In genomic region chr15:98969126-98969735, GRCh38 we compare ENCODE assay signal across 18 cellular contexts. TPM values are rescaled to one million over a fixed set of nuclear protein-coding genes. Genes with fewer than 3 reads are reported as not detected.
DNase-seq lines count a peak whose midpoint lies in the region; ATAC-seq and TF ChIP-seq lines count a peak whose summit lies in the region.
"Had no signal": no experiment of that assay in that cellular context is flagged by ENCODE, and none has a peak within 500 bp of the region (broad histone marks: within the 10 kb centered on the region; RNA-seq: fewer than 3 reads in every experiment).

No MANE protein-coding gene starts in this region.

- no peaks in the 10 kb centered on the region for H3K4me1 ChIP-seq in endodermal cell (ENCODE audit: control insufficient read depth, insufficient read depth, low read length)
- H3K4me1 ChIP-seq: BE2C had no signal

- no peaks in the 10 kb centered on the region for H3K9me3 ChIP-seq in endodermal cell (ENCODE audit: control insufficient read depth, low read length)
- H3K9me3 ChIP-seq: BE2C; BLaER1 treated with 17β-estradiol and CSF1 and Interleukin-3, amounts not matched to agents 10 nM and 100 nM had no signal

- 91 to 95% methylated on average over 26 to 29 of the region's 29 CpGs for WGBS in endodermal cell (ENCODE audit: insufficient coverage in 1 of 2, insufficient read length in 1 of 2), 2 experiments
- WGBS in lower leg skin, 2 donors, result 89 to 90% methylated on average over 29 of the region's 29 CpGs

- peaks cover 2% of the 10 kb centered on the region for H3K4me1 Mint-ChIP-seq in endodermal cell
- H3K4me1 Mint-ChIP-seq in osteocyte (ENCODE audit: unreplicated experiment), result peaks cover 15% of the 10 kb centered on the region
- H3K4me1 Mint-ChIP-seq in activated naive CD8-positive, alpha-beta T cell treated with anti-CD3 and anti-CD28 coated beads, Interleukin-2, amount 50 U/mL, for 24 hours, result no peaks in the 10 kb centered on the region
- no peaks in the 10 kb centered on the region for H3K4me1 Mint-ChIP-seq in Calu3 (ENCODE audit: low read depth, unreplicated experiment)
- H3K4me1 Mint-ChIP-seq: CD4-positive, alpha-beta memory T cell; H9 had no signal

- CTCF ChIA-PET in Calu3 (lab: Charles Lee), result no interaction called here

- H3K36me3 Mint-ChIP-seq in endodermal cell (ENCODE audit: low read depth), result no peaks in the 10 kb centered on the region
- no peaks in the 10 kb centered on the region for H3K36me3 Mint-ChIP-seq in osteocyte (ENCODE audit: unreplicated experiment)
- H3K36me3 Mint-ChIP-seq in activated naive CD8-positive, alpha-beta T cell treated with anti-CD3 and anti-CD28 coated beads, Interleukin-2, amount 50 U/mL, for 24 hours (ENCODE audit: low read depth), result no peaks in the 10 kb centered on the region
- H3K36me3 Mint-ChIP-seq in Calu3 (ENCODE audit: insufficient read depth, unreplicated experiment), result no peaks in the 10 kb centered on the region
- H3K36me3 Mint-ChIP-seq: CD4-positive, alpha-beta memory T cell had no signal

- H3K4me3 Mint-ChIP-seq in endodermal cell (no peak overlapping the region), osteocyte (ENCODE audit: unreplicated experiment) (no peak overlapping the region), Calu3 (ENCODE audit: low read depth, unreplicated experiment) (no peak overlapping the region)
- H3K4me3 Mint-ChIP-seq in activated naive CD8-positive, alpha-beta T cell treated with anti-CD3 and anti-CD28 coated beads, Interleukin-2, amount 50 U/mL, for 24 hours, result no peak overlapping the region
- H3K4me3 Mint-ChIP-seq: CD4-positive, alpha-beta memory T cell; H9 had no signal

- intact Hi-C loops in lower leg skin (cut with DNase I; ENCODE audit: low total_unique reads), result no loop called here
- intact Hi-C loops in Calu3 (cut with micrococcal nuclease; ENCODE audit: unreplicated experiment), result no loop called here

- H3K27me3 ChIP-seq in endodermal cell (ENCODE audit: control insufficient read depth, insufficient read depth, low read length, poor library complexity, severe bottlenecking), result no peaks in the 10 kb centered on the region
- H3K27me3 ChIP-seq: BE2C; BLaER1 treated with 17β-estradiol and CSF1 and Interleukin-3, amounts not matched to agents 10 nM and 100 nM had no signal

- no peak for TF ChIP-seq POLR2A in lower leg skin (IDR thresholded peaks at IDR 0.05)

- H3K4me3 ChIP-seq in endodermal cell (ENCODE audit: low read length) (no peak overlapping the region), lower leg skin (ENCODE audit: low read depth, poor library complexity, severe bottlenecking) (no peak overlapping the region)
- H3K4me3 ChIP-seq: BLaER1 treated with 17β-estradiol and CSF1 and Interleukin-3, amounts not matched to agents 10 nM and 100 nM had no signal

- H3K9me3 Mint-ChIP-seq in endodermal cell (no peaks in the 10 kb centered on the region), osteocyte (ENCODE audit: unreplicated experiment) (no peaks in the 10 kb centered on the region), Calu3 (ENCODE audit: low read depth, unreplicated experiment) (no peaks in the 10 kb centered on the region)
- no peaks in the 10 kb centered on the region for H3K9me3 Mint-ChIP-seq in activated naive CD8-positive, alpha-beta T cell treated with anti-CD3 and anti-CD28 coated beads, Interleukin-2, amount 50 U/mL, for 24 hours
- H3K9me3 Mint-ChIP-seq: H9 had no signal

- DNase-seq in endodermal cell (peak; percentile 43), lower leg skin (ENCODE audit: low spot score in 2 of 2) (peak; percentile 13 to 75), osteocyte (ENCODE audit: extremely low spot score, unreplicated experiment) (peak; percentile 83), hepatic stellate cell (ENCODE audit: low spot score) (no peak), Calu3 (no peak)
- no peak for DNase-seq in activated naive CD8-positive, alpha-beta T cell treated with anti-CD3 and anti-CD28 coated beads, Interleukin-2, amount 50 U/mL, for 24 hours
- DNase-seq: BE2C; CD4-positive, alpha-beta memory T cell; COR-L47; DMS153; DND-41; H9 had no signal

- no TSS peak for BruUV-seq in Calu3 (replicated peaks; lab: Mats Ljungman, UMichigan)

- no peaks in the 10 kb centered on the region for H3K36me3 ChIP-seq in endodermal cell (ENCODE audit: control insufficient read depth, insufficient read depth, low read length)
- H3K36me3 ChIP-seq: BE2C; BLaER1 treated with 17β-estradiol and CSF1 and Interleukin-3, amounts not matched to agents 10 nM and 100 nM had no signal

- H3K27ac ChIP-seq in C4-2B (0 out of 2 replicates have a peak overlapping the region, but pooled peaks have one; percentile 6), endodermal cell (ENCODE audit: low read depth, low read length) (no peak overlapping the region)
- H3K27ac ChIP-seq: 22Rv1; BLaER1 treated with 17β-estradiol and CSF1 and Interleukin-3, amounts not matched to agents 10 nM and 100 nM had no signal

- TF ChIP-seq CTCF in C4-2B (conservative IDR thresholded peaks at IDR 0.05), result no peak
- no peak for TF ChIP-seq CTCF in endodermal cell (conservative IDR thresholded peaks at IDR 0.05)
- no peak for TF ChIP-seq CTCF in lower leg skin (IDR thresholded peaks at IDR 0.05)
- no peak for TF ChIP-seq CTCF in osteocyte (IDR thresholded peaks at IDR 0.05)
- TF ChIP-seq CTCF in Calu3 (IDR thresholded peaks at IDR 0.05; ENCODE audit: unreplicated experiment), result no peak

- no peak overlapping the region for H3K9ac ChIP-seq in endodermal cell (ENCODE audit: extremely low read depth, low read length, poor library complexity, severe bottlenecking)
- H3K9ac ChIP-seq: BLaER1 treated with 17β-estradiol and CSF1 and Interleukin-3, amounts not matched to agents 10 nM and 100 nM had no signal

- H3K27me3 Mint-ChIP-seq in endodermal cell (ENCODE audit: insufficient read depth) (peaks cover 2% of the 10 kb centered on the region), osteocyte (ENCODE audit: unreplicated experiment) (no peaks in the 10 kb centered on the region), Calu3 (ENCODE audit: unreplicated experiment) (no peaks in the 10 kb centered on the region)
- peaks cover 1% of the 10 kb centered on the region for H3K27me3 Mint-ChIP-seq in activated naive CD8-positive, alpha-beta T cell treated with anti-CD3 and anti-CD28 coated beads, Interleukin-2, amount 50 U/mL, for 24 hours

- H3K27ac Mint-ChIP-seq in endodermal cell (no peak overlapping the region), osteocyte (ENCODE audit: unreplicated experiment) (no peak overlapping the region), Calu3 (ENCODE audit: unreplicated experiment) (no peak overlapping the region)
- no peak overlapping the region for H3K27ac Mint-ChIP-seq in activated naive CD8-positive, alpha-beta T cell treated with anti-CD3 and anti-CD28 coated beads, Interleukin-2, amount 50 U/mL, for 24 hours
- H3K27ac Mint-ChIP-seq: CD4-positive, alpha-beta memory T cell had no signal

- no peak for ATAC-seq in activated naive CD8-positive, alpha-beta T cell treated with anti-CD3 and anti-CD28 coated beads, Interleukin-2, amount 50 U/mL, for 24 hours
- ATAC-seq: HCT116 had no signal

RNA-seq across cellular contexts. Expression of gene PGPEP1L, which starts 38.4 kb away (rescaled TPM):
- total RNA-seq in endodermal cell (not detected), lower leg skin (not detected), osteocyte (not detected in 2 replicates), Calu3 (2022) (not detected in 2 replicates)
- polyA plus RNA-seq in endodermal cell (2013, experiment 1 of 2), result not detected
- not detected for polyA plus RNA-seq in endodermal cell (2013, experiment 2 of 2)
- total RNA-seq: CD4-positive, alpha-beta memory T cell; H4; H9 had no signal
- polyA plus RNA-seq: AG04450; CD4-positive, alpha-beta memory T cell had no signal

Comparison
In these comparisons a context has a peak if more than half of its experiments do, and no peak if none do; other contexts are left out.
1. DNase-seq: peak in endodermal cell (single experiment), lower leg skin (2 of 2) and osteocyte (single experiment); none in activated naive CD8-positive, alpha-beta T cell treated with anti-CD3 and anti-CD28 coated beads, Interleukin-2, amount 50 U/mL, for 24 hours (single experiment), hepatic stellate cell (single experiment) and Calu3 (single experiment).